Comparison of ENCODE assay signal across 14 cellular contexts in the genomic region with DNA sequence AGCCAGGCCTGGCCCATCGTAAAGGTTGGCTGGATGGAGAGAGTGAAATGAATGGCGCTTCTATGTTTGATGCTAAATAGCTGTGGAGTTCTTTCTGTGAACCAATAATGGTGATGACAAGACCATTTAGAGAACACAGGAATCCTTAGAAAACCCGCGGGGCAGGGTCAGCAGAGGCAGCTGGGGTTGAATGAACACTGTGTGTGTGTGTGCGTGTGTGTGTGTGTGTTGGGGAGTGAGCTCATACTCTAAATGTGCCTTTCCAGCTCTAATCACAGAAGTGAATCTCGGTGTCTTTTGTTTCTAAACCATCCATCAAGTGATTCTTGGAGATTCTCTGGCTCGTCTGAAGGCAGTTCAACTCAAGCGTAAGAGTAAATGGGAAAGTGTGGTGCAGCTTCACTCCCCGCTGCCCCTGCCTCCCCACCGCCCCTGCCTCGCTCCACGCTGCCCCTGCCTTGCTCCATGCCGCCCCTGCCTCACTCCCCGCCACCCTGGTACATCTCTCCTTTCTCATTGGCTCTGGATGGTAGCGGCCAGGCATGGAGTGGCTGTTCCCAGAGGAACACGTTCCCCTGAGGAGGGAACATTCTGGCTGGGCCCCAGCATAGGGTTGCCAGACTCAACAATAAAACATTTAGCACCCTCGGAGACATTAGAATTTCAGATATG. TPM values are rescaled to one million over a fixed set of nuclear protein-coding genes. Genes with fewer than 3 reads are reported as not detected.
A peak's percentile ranks its signal among the peaks of the same experiment; 100 is the strongest.
DNase-seq lines count a peak whose midpoint lies in the region; ATAC-seq lines count a peak whose summit lies in the region.
"Had no signal": no experiment of that assay in that cellular context is flagged by ENCODE, and none has a peak within 500 bp of the region (broad histone marks: within the 10 kb centered on the region; RNA-seq: fewer than 3 reads in every experiment).

No MANE protein-coding gene starts in this region.

- no peak overlapping the region for H2BK120ac ChIP-seq in neuronal stem cell (ENCODE audit: low read depth, low read length)

- H2BK15ac ChIP-seq in neuronal stem cell (ENCODE audit: low read length) = peak overlapping the region; percentile 75

- no peak overlapping the region for H2AK5ac ChIP-seq in neuronal stem cell (ENCODE audit: low read depth, low read length)

- H3K27me3 ChIP-seq in neuronal stem cell (ENCODE audit: control insufficient read depth in 3 of 3, insufficient read depth in 3 of 3, low read depth in 1 of 3, low read length in 3 of 3) = peaks cover 0 to 3% (median 0%) of the 10 kb centered on the region in 3 experiments

- no peak overlapping the region for H3K14ac ChIP-seq in neuronal stem cell (ENCODE audit: low read length)

- peak overlapping the region in 1 of 2 donors; percentile 2 for H3K4me3 ChIP-seq in neuronal stem cell (ENCODE audit: low read length in 2 of 2)
- H3K4me3 ChIP-seq: tibial nerve had no signal

- no peak overlapping the region for H4K8ac ChIP-seq in neuronal stem cell (ENCODE audit: low read depth, low read length)

- H3K23ac ChIP-seq in neuronal stem cell (ENCODE audit: low read depth, low read length, poor library complexity) = no peak overlapping the region

- H2BK12ac ChIP-seq in neuronal stem cell (ENCODE audit: low read length) = peak overlapping the region; percentile 58

- no peak overlapping the region for H3K4ac ChIP-seq in neuronal stem cell (ENCODE audit: low read length)

- peak overlapping the region; percentile 59 for H3K27ac ChIP-seq in angular gyrus (ENCODE audit: low read depth, low read length)
- H3K27ac ChIP-seq in neuronal stem cell (replicated peaks; ENCODE audit: low read length) = peak overlapping the region; percentile 22
- H3K27ac ChIP-seq: HL-60 had no signal

- H3K4me1 ChIP-seq in neuronal stem cell (ENCODE audit: control insufficient read depth in 2 of 2, insufficient read depth in 1 of 2, low read depth in 1 of 2, low read length in 2 of 2) = peaks cover 2 to 4% of the 10 kb centered on the region in 2 donors

- H3K18ac ChIP-seq in neuronal stem cell (ENCODE audit: low read length) = no peak overlapping the region

- DNase-seq in ELF-1 (ENCODE audit: low read depth, low spot score) (peak; percentile 49), foreskin melanocyte (peak; percentile 93), neuronal stem cell (ENCODE audit: low spot score) (peak; percentile 21), NCI-H82 (lab: John Stamatoyannopoulos, UW) (no peak), GOT3 (lab: John Stamatoyannopoulos, UW) (no peak)
- DNase-seq: activated effector memory CD4-positive, alpha-beta T cell treated with Interleukin-2 at 50 U/mL for 16 hours; NCI-H2081 treated with DMSO at 0.1 percent for 48 hours; SK-N-SH; stimulated activated CD8-positive, alpha-beta memory T cell treated with anti-CD3 and anti-CD28 coated beads, Interleukin-4, amount 100 ng/mL, for 48 hours had no signal

- H2BK5ac ChIP-seq in neuronal stem cell (ENCODE audit: low read length) = no peak overlapping the region

- H2AFZ ChIP-seq in neuronal stem cell (ENCODE audit: low read length) = peak overlapping the region; percentile 82

- H3K9ac ChIP-seq in neuronal stem cell (ENCODE audit: low read depth, low read length, poor library complexity) = no peak overlapping the region
- H3K9ac ChIP-seq: SK-N-SH had no signal

- no peaks in the 10 kb centered on the region for H3K36me3 ChIP-seq in neuronal stem cell (replicated peaks in 1 of 2; ENCODE audit: control insufficient read depth in 2 of 2, insufficient read depth in 2 of 2, low read length in 2 of 2)
- H3K36me3 ChIP-seq: tibial nerve had no signal

- no peak for ATAC-seq in HG02571 (IDR thresholded peaks at IDR 0.05; ENCODE audit: unreplicated experiment)
- no peak for ATAC-seq in GM19452 (IDR thresholded peaks at IDR 0.05; ENCODE audit: unreplicated experiment)

- no CpG with 5 or more reads among the region's 17 CpGs for WGBS in neuronal stem cell (ENCODE audit: extremely low coverage in 2 of 2, insufficient read length in 2 of 2, insufficient replicate concordance in 1 of 2), 2 donors

- no peaks in the 10 kb centered on the region for H3K79me1 ChIP-seq in neuronal stem cell (ENCODE audit: low read depth, low read length)

- H3K4me2 ChIP-seq in neuronal stem cell (ENCODE audit: insufficient read depth, low read length, poor library complexity, severe bottlenecking) = no peak overlapping the region
- H3K4me2 ChIP-seq: SK-N-SH had no signal

- peaks cover 0 to 4% of the 10 kb centered on the region in 2 donors for H3K9me3 ChIP-seq in neuronal stem cell (replicated peaks in 1 of 2; ENCODE audit: control insufficient read depth in 2 of 2, insufficient read depth in 1 of 2, low read depth in 1 of 2, low read length in 2 of 2)
- H3K9me3 ChIP-seq: SK-N-SH had no signal

- H4K91ac ChIP-seq in neuronal stem cell (ENCODE audit: low read depth, low read length, poor library complexity) = no peak overlapping the region

RNA-seq across cellular contexts. Expression of gene TMPRSS9, which starts 21.2 kb away (rescaled TPM):
- polyA plus RNA-seq in neuronal stem cell (2013, experiment 1 of 2) = 0.04 TPM
- polyA plus RNA-seq in neuronal stem cell (2013, experiment 2 of 2) = 0.03 TPM
- polyA plus RNA-seq: SK-N-SH had no signal

RNA-seq across cellular contexts. Expression of gene TIMM13, which starts 46.1 kb away (rescaled TPM):
- 75.3 TPM for polyA plus RNA-seq in neuronal stem cell (2013, experiment 1 of 2)
- polyA plus RNA-seq in neuronal stem cell (2013, experiment 2 of 2) = 72.7 TPM

RNA-seq across cellular contexts. Expression of gene SPPL2B, which starts 52.8 kb away (rescaled TPM):
- 32.8 TPM for polyA plus RNA-seq in neuronal stem cell (2013, experiment 1 of 2)
- 31.5 TPM for polyA plus RNA-seq in neuronal stem cell (2013, experiment 2 of 2)

RNA-seq across cellular contexts. Expression of gene LSM7, which starts 52.9 kb away (rescaled TPM):
- 368 TPM for polyA plus RNA-seq in neuronal stem cell (2013, experiment 1 of 2)
- 371 TPM for polyA plus RNA-seq in neuronal stem cell (2013, experiment 2 of 2)

Comparison
In these comparisons a context has a peak if more than half of its experiments do, and no peak if none do; other contexts are left out.
1. DNase-seq: peak in ELF-1 (single experiment), foreskin melanocyte (single experiment) and neuronal stem cell (single experiment); none in NCI-H82 (single experiment) and GOT3 (single experiment).